Comparison of ENCODE assay signal across 19 cellular contexts in the genomic region with DNA sequence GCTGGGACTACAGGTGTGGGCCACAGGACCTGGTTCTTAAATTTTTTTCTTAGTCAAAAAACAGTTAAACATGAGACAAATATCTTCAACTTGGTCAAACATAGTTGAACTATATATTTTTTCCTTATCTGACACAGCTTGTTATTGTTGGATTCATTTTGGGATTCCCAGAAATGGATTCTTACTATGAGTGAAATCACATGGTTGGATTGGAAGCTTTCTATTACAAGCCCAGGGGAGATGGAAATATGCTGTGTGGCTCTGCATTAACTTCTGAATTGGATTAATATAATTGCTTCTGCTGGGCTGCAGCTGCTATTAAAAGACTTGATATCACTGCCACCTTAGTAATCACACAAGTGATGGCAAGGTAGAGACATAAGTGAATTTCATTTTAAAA.
DNase-seq lines count a peak whose midpoint lies in the region; ATAC-seq and TF ChIP-seq lines count a peak whose summit lies in the region.
"Had no signal": no experiment of that assay in that cellular context is flagged by ENCODE, and none has a peak within 500 bp of the region (broad histone marks: within the 10 kb centered on the region; RNA-seq: fewer than 3 reads in every experiment).

No MANE protein-coding gene starts in this region.

- H3K9me3 Mint-ChIP-seq in activated CD4-positive, alpha-beta T cell treated with anti-CD3 and anti-CD28 coated beads, Interleukin-2, amount 10 ng/mL, durations not matched to agents 24 days and 14 days = no peaks in the 10 kb centered on the region
- no peaks in the 10 kb centered on the region for H3K9me3 Mint-ChIP-seq in stimulated activated memory B cell treated with anti-CD40 and anti-IgM and Interleukin-4, amounts not matched to agents 10 μg/mL and 1 μg/mL and 100 μg/mL, for 72 hours
- H3K9me3 Mint-ChIP-seq in naive thymus-derived CD8-positive, alpha-beta T cell = no peaks in the 10 kb centered on the region
- H3K9me3 Mint-ChIP-seq: HFFc6 had no signal

- H3K4me1 ChIP-seq in Peyer's patch = no peaks in the 10 kb centered on the region
- H3K4me1 ChIP-seq: HAP-1 had no signal

- H3K27me3 ChIP-seq in Peyer's patch = no peaks in the 10 kb centered on the region

- peaks cover 30% of the 10 kb centered on the region for H3K27me3 Mint-ChIP-seq in activated CD4-positive, alpha-beta T cell treated with anti-CD3 and anti-CD28 coated beads, Interleukin-2, amount 10 ng/mL, durations not matched to agents 24 days and 14 days
- peaks cover 5% of the 10 kb centered on the region for H3K27me3 Mint-ChIP-seq in stimulated activated memory B cell treated with anti-CD40 and anti-IgM and Interleukin-4, amounts not matched to agents 10 μg/mL and 1 μg/mL and 100 μg/mL, for 72 hours
- H3K27me3 Mint-ChIP-seq in naive thymus-derived CD8-positive, alpha-beta T cell = peaks cover 0 to 6% (median 4%) of the 10 kb centered on the region in 5 donors
- H3K27me3 Mint-ChIP-seq: B cell had no signal

- DNase-seq in activated CD4-positive, alpha-beta T cell treated with anti-CD3 and anti-CD28 coated beads, Interleukin-2, amount 10 ng/mL, durations not matched to agents 24 days and 14 days = peak; percentile 13
- DNase-seq in activated CD4-positive, alpha-beta T cell treated with anti-CD3 and anti-CD28 coated beads for 4 hours = no peak
- DNase-seq in choroid plexus epithelial cell (ENCODE audit: low read depth) (peak; percentile 43), left kidney (ENCODE audit: low read depth, low spot score) (peak; percentile 25), Peyer's patch (no peak)
- DNase-seq in naive thymus-derived CD8-positive, alpha-beta T cell = no peak
- no peak for DNase-seq in activated effector memory CD4-positive, alpha-beta T cell treated with anti-CD3 and anti-CD28 coated beads, Interleukin-2, amount 50 U/mL, for 16 hours
- DNase-seq: C1 segment of cervical spinal cord; Calu3; CD4-positive, alpha-beta memory T cell; COR-L47; DMS53; GF-D8; GOT3; HFFc6 had no signal

- TF ChIP-seq CTCF in choroid plexus epithelial cell (conservative IDR thresholded peaks at IDR 0.05; ENCODE audit: low read depth, low read length) = no peak
- TF ChIP-seq CTCF in Peyer's patch (IDR thresholded peaks at IDR 0.05) = no peak

- intact Hi-C loops in activated CD4-positive, alpha-beta T cell treated with anti-CD3 and anti-CD28 coated beads, Interleukin-2, amount 10 ng/mL, durations not matched to agents 24 days and 14 days (cut with micrococcal nuclease) = no loop called here

- no peak overlapping the region for H3K27ac Mint-ChIP-seq in activated CD4-positive, alpha-beta T cell treated with anti-CD3 and anti-CD28 coated beads, Interleukin-2, amount 10 ng/mL, durations not matched to agents 24 days and 14 days
- no peak overlapping the region for H3K27ac Mint-ChIP-seq in stimulated activated memory B cell treated with anti-CD40 and anti-IgM and Interleukin-4, amounts not matched to agents 10 μg/mL and 1 μg/mL and 100 μg/mL, for 72 hours
- no peak overlapping the region for H3K27ac Mint-ChIP-seq in naive thymus-derived CD8-positive, alpha-beta T cell
- H3K27ac Mint-ChIP-seq: B cell, HFFc6 had no signal

- POLR2A ChIA-PET in naive thymus-derived CD8-positive, alpha-beta T cell (lab: Charles Lee) = no interaction called here

- ATAC-seq in stimulated activated memory B cell treated with anti-CD40 and anti-IgM and Interleukin-4, amounts not matched to agents 10 μg/mL and 1 μg/mL and 100 μg/mL, for 72 hours = no peak
- ATAC-seq in naive thymus-derived CD8-positive, alpha-beta T cell = no peak

- no peaks in the 10 kb centered on the region for H3K4me1 Mint-ChIP-seq in activated CD4-positive, alpha-beta T cell treated with anti-CD3 and anti-CD28 coated beads, Interleukin-2, amount 10 ng/mL, durations not matched to agents 24 days and 14 days
- H3K4me1 Mint-ChIP-seq in stimulated activated memory B cell treated with anti-CD40 and anti-IgM and Interleukin-4, amounts not matched to agents 10 μg/mL and 1 μg/mL and 100 μg/mL, for 72 hours = no peaks in the 10 kb centered on the region
- H3K4me1 Mint-ChIP-seq in naive thymus-derived CD8-positive, alpha-beta T cell = no peaks in the 10 kb centered on the region
- H3K4me1 Mint-ChIP-seq: B cell; CD4-positive, alpha-beta memory T cell had no signal

- H3K36me3 ChIP-seq in Peyer's patch = no peaks in the 10 kb centered on the region
- H3K36me3 ChIP-seq: HAP-1 had no signal

- H3K36me3 Mint-ChIP-seq in activated CD4-positive, alpha-beta T cell treated with anti-CD3 and anti-CD28 coated beads, Interleukin-2, amount 10 ng/mL, durations not matched to agents 24 days and 14 days (ENCODE audit: low read depth) = no peaks in the 10 kb centered on the region
- no peaks in the 10 kb centered on the region for H3K36me3 Mint-ChIP-seq in stimulated activated memory B cell treated with anti-CD40 and anti-IgM and Interleukin-4, amounts not matched to agents 10 μg/mL and 1 μg/mL and 100 μg/mL, for 72 hours
- no peaks in the 10 kb centered on the region for H3K36me3 Mint-ChIP-seq in naive thymus-derived CD8-positive, alpha-beta T cell
- H3K36me3 Mint-ChIP-seq: CD4-positive, alpha-beta memory T cell had no signal

- H3K27ac ChIP-seq in Peyer's patch = no peak overlapping the region
- H3K27ac ChIP-seq: 22Rv1 had no signal

- no peaks in the 10 kb centered on the region for H3K9me3 ChIP-seq in Peyer's patch
- H3K9me3 ChIP-seq: HAP-1 had no signal

- TF ChIP-seq POLR2A in Peyer's patch (IDR thresholded peaks at IDR 0.05) = no peak

- H3K4me3 ChIP-seq in choroid plexus epithelial cell (ENCODE audit: low read depth, low read length) = no peak overlapping the region
- H3K4me3 ChIP-seq in Peyer's patch = no peak overlapping the region
- H3K4me3 ChIP-seq: HAP-1 had no signal

- no peak overlapping the region for H3K4me3 Mint-ChIP-seq in activated CD4-positive, alpha-beta T cell treated with anti-CD3 and anti-CD28 coated beads, Interleukin-2, amount 10 ng/mL, durations not matched to agents 24 days and 14 days
- H3K4me3 Mint-ChIP-seq in stimulated activated memory B cell treated with anti-CD40 and anti-IgM and Interleukin-4, amounts not matched to agents 10 μg/mL and 1 μg/mL and 100 μg/mL, for 72 hours = no peak overlapping the region
- H3K4me3 Mint-ChIP-seq in naive thymus-derived CD8-positive, alpha-beta T cell = no peak overlapping the region
- H3K4me3 Mint-ChIP-seq: B cell; CD4-positive, alpha-beta memory T cell; HFFc6 had no signal

Comparison
In these comparisons a context has a peak if more than half of its experiments do, and no peak if none do; other contexts are left out.
1. DNase-seq: peak in activated CD4-positive, alpha-beta T cell treated with anti-CD3 and anti-CD28 coated beads, Interleukin-2, amount 10 ng/mL, durations not matched to agents 24 days and 14 days (single experiment), choroid plexus epithelial cell (single experiment) and left kidney (single experiment); none in activated CD4-positive, alpha-beta T cell treated with anti-CD3 and anti-CD28 coated beads for 4 hours (0 of 2), naive thymus-derived CD8-positive, alpha-beta T cell (0 of 10), activated effector memory CD4-positive, alpha-beta T cell treated with anti-CD3 and anti-CD28 coated beads, Interleukin-2, amount 50 U/mL, for 16 hours (single experiment) and Peyer's patch (0 of 3).